ENCODE assay signal across 16 cellular contexts in the genomic region with DNA sequence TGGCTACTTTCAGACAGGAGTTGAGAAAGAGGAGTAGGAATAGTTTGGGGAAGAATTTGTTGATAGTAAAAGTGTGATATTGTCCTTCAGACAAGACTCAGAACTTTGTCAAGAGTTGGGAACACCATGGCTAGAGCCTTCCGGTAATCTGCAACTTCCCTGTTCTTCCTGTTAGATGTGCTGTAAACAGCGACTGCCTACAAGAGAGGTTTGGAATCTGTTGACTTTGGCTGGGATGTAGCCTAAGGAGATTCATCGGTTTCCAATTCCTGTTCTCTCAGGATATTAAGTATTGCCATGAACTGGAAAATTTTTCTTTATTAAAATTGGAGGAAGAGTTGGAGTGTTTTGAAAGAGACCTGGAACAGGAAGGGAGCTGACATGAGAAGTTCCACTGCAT. TPM values are rescaled to one million over a fixed set of nuclear protein-coding genes. Genes with fewer than 3 reads are reported as not detected.
A peak's percentile ranks its signal among the peaks of the same experiment; 100 is the strongest.
DNase-seq lines count a peak whose midpoint lies in the region; ATAC-seq and TF ChIP-seq lines count a peak whose summit lies in the region.
"Had no signal": no experiment of that assay in that cellular context is flagged by ENCODE, and none has a peak within 500 bp of the region (broad histone marks: within the 10 kb centered on the region; RNA-seq: fewer than 3 reads in every experiment).

No MANE protein-coding gene starts in this region.

- H3K27ac ChIP-seq in muscle layer of duodenum (ENCODE audit: low read length) (peak overlapping the region; percentile 15), suprapubic skin (peak overlapping the region; percentile 77), ovary (no peak overlapping the region)

- TF ChIP-seq EP300 in suprapubic skin (IDR thresholded peaks at IDR 0.05) = no peak
- TF ChIP-seq EP300 in ovary (IDR thresholded peaks at IDR 0.05) = no peak

- no peaks in the 10 kb centered on the region for H3K27me3 ChIP-seq in muscle layer of duodenum (ENCODE audit: low read depth, low read length)
- H3K27me3 ChIP-seq in suprapubic skin = no peaks in the 10 kb centered on the region
- no peaks in the 10 kb centered on the region for H3K27me3 ChIP-seq in ovary
- no peaks in the 10 kb centered on the region for H3K27me3 ChIP-seq in MG63

- no peak for ATAC-seq in GM21360 (IDR thresholded peaks at IDR 0.05; ENCODE audit: unreplicated experiment)
- ATAC-seq: naive thymus-derived CD8-positive, alpha-beta T cell had no signal

- TF ChIP-seq CTCF in fibroblast of mammary gland (conservative IDR thresholded peaks at IDR 0.05; ENCODE audit: control insufficient read depth, insufficient read depth, low read depth, low read length) (no peak), suprapubic skin (IDR thresholded peaks at IDR 0.05) (no peak), ovary (IDR thresholded peaks at IDR 0.05) (no peak)

- 56% methylated on average over 3 of the region's 3 CpGs for WGBS in suprapubic skin
- WGBS in ovary, 3 donors = 66 to 79% (median 78%) methylated on average over 3 of the region's 3 CpGs

- no peak for TF ChIP-seq POLR2A in suprapubic skin (IDR thresholded peaks at IDR 0.05)
- no peak for TF ChIP-seq POLR2A in ovary (IDR thresholded peaks at IDR 0.05)

- no peak overlapping the region for H3K4me3 ChIP-seq in fibroblast of mammary gland (ENCODE audit: control insufficient read depth, low read depth, low read length)
- no peak overlapping the region for H3K4me3 ChIP-seq in muscle layer of duodenum (ENCODE audit: low read depth in 1 of 2, low read length in 2 of 2)
- H3K4me3 ChIP-seq in suprapubic skin = no peak overlapping the region
- no peak overlapping the region for H3K4me3 ChIP-seq in ovary
- H3K4me3 ChIP-seq in MG63 = no peak overlapping the region

- H3K36me3 ChIP-seq in muscle layer of duodenum (ENCODE audit: control insufficient read depth in 1 of 2, insufficient read depth in 2 of 2, low read length in 2 of 2) = no peaks in the 10 kb centered on the region
- H3K36me3 ChIP-seq in suprapubic skin = no peaks in the 10 kb centered on the region
- no peaks in the 10 kb centered on the region for H3K36me3 ChIP-seq in ovary
- no peaks in the 10 kb centered on the region for H3K36me3 ChIP-seq in MG63

- DNase-seq in fibroblast of mammary gland (ENCODE audit: low read depth) = peak; percentile 60
- DNase-seq in suprapubic skin (ENCODE audit: low spot score in 2 of 2) = no peak
- DNase-seq in ovary = no peak
- no peak for DNase-seq in activated T-cell treated with anti-CD3 and anti-CD28 coated beads, Interleukin-2, amount 50 U/mL, for 1 hour
- DNase-seq in MG63 = no peak
- DNase-seq: amniotic stem cell; hippocampal formation; IMR-90; kidney glomerular epithelial cell; naive thymus-derived CD8-positive, alpha-beta T cell; NCI-H748 treated with DMSO at 0.1 percent for 48 hours; RPMI8226; SW 1271 had no signal

- peaks cover 40 to 47% of the 10 kb centered on the region in 2 donors for H3K4me1 ChIP-seq in muscle layer of duodenum (ENCODE audit: control insufficient read depth in 1 of 2, insufficient read depth in 2 of 2, low read length in 2 of 2)
- H3K4me1 ChIP-seq in suprapubic skin = peaks cover 50% of the 10 kb centered on the region
- peaks cover 2% of the 10 kb centered on the region for H3K4me1 ChIP-seq in ovary (ENCODE audit: insufficient read depth)

- no peaks in the 10 kb centered on the region for H3K9me3 ChIP-seq in muscle layer of duodenum (ENCODE audit: control insufficient read depth in 1 of 2, low read length in 2 of 2)
- H3K9me3 ChIP-seq in suprapubic skin = no peaks in the 10 kb centered on the region
- no peaks in the 10 kb centered on the region for H3K9me3 ChIP-seq in ovary
- no peaks in the 10 kb centered on the region for H3K9me3 ChIP-seq in MG63

- intact Hi-C loops in ovary (cut with DNase I) = no loop called here

TF ChIP-seq in PFSK-1, 5 proteins besides CTCF, POLR2A, EP300 and RAD21:
- TF ChIP-seq SIN3A (IDR thresholded peaks at IDR 0.05; ENCODE audit: borderline replicate concordance, insufficient read depth, low read length) = no peak
- TF ChIP-seq, protein P1, sequence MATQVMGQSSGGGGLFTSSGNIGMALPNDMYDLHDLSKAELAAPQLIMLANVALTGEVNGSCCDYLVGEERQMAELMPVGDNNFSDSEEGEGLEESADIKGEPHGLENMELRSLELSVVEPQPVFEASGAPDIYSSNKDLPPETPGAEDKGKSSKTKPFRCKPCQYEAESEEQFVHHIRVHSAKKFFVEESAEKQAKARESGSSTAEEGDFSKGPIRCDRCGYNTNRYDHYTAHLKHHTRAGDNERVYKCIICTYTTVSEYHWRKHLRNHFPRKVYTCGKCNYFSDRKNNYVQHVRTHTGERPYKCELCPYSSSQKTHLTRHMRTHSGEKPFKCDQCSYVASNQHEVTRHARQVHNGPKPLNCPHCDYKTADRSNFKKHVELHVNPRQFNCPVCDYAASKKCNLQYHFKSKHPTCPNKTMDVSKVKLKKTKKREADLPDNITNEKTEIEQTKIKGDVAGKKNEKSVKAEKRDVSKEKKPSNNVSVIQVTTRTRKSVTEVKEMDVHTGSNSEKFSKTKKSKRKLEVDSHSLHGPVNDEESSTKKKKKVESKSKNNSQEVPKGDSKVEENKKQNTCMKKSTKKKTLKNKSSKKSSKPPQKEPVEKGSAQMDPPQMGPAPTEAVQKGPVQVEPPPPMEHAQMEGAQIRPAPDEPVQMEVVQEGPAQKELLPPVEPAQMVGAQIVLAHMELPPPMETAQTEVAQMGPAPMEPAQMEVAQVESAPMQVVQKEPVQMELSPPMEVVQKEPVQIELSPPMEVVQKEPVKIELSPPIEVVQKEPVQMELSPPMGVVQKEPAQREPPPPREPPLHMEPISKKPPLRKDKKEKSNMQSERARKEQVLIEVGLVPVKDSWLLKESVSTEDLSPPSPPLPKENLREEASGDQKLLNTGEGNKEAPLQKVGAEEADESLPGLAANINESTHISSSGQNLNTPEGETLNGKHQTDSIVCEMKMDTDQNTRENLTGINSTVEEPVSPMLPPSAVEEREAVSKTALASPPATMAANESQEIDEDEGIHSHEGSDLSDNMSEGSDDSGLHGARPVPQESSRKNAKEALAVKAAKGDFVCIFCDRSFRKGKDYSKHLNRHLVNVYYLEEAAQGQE (IDR thresholded peaks at IDR 0.05; ENCODE audit: insufficient read depth in 1 of 2, low read depth in 2 of 2, low read length in 2 of 2) = peak in 1 of 2 experiments; percentile 58; a peak in 1 of 4 replicates
- peak; percentile 30 for TF ChIP-seq FOXP2 (optimal IDR thresholded peaks at IDR 0.05; ENCODE audit: borderline replicate concordance, extremely low read depth, extremely low read length, insufficient read depth)
- TF ChIP-seq TAF1 (IDR thresholded peaks at IDR 0.05; ENCODE audit: borderline replicate concordance, insufficient read depth, low read length) = no peak
- no peak for TF ChIP-seq POLR2AphosphoS5 (IDR thresholded peaks at IDR 0.05; ENCODE audit: low read depth, low read length)

RNA-seq across cellular contexts. Expression of gene ARHGAP26, which starts 43.9 kb away (rescaled TPM):
- 6.8 TPM for polyA plus RNA-seq in PFSK-1 (2012; ENCODE audit: insufficient read length, low read depth)
- total RNA-seq in suprapubic skin (10 to 100 TPM; 11.1 to 36.1 (median 21.8) TPM), ovary (10 to 100 TPM in 4 of 7 donors, 1 to 10 TPM in 3; 7.1 to 47.1 (median 16.2) TPM)
- polyA plus RNA-seq in ovary = 10 to 100 TPM in 1 of 2 donors, 1 to 10 TPM in 1; 1.9 to 12.0 TPM
- total RNA-seq in MG63 (2014; rRNA removed; shearing (Covaris generic); ENCODE audit: low replicate concordance) = 1.3 and 9.5 TPM in 2 replicates

Comparison
In these comparisons a context has a peak if more than half of its experiments do, and no peak if none do; other contexts are left out.
1. H3K27ac ChIP-seq: peak in muscle layer of duodenum (single experiment) and suprapubic skin (single experiment); none in ovary (0 of 2).